Comparison of ENCODE assay signal across 1 cellular context in genomic region chr13:75302031-75302430, GRCh38.
TF ChIP-seq lines count a peak whose summit lies in the region.

No MANE protein-coding gene starts in this region.

TF ChIP-seq in HepG2, 621 proteins besides CTCF, POLR2A, EP300 and RAD21 (continued from another document and continues in another):
- TF ChIP-seq ARID4A (CRISPR knock-in tag; IDR thresholded peaks at IDR 0.05; ENCODE audit: borderline replicate concordance) (peak; percentile 18; the same call in 1 of the 2 replicates), THAP11 (CRISPR knock-in tag; IDR thresholded peaks at IDR 0.05) (no peak), HMG20A (CRISPR knock-in tag; IDR thresholded peaks at IDR 0.05; ENCODE audit: borderline replicate concordance) (peak; percentile 48; the same call in 1 of the 2 replicates), ZNF766 (CRISPR knock-in tag; IDR thresholded peaks at IDR 0.05; ENCODE audit: borderline replicate concordance) (no peak), ARNTL (CRISPR knock-in tag; IDR thresholded peaks at IDR 0.05) (0 out of 2 replicates have a peak, but pooled peaks have one; percentile 34), ZBTB10 (CRISPR knock-in tag; IDR thresholded peaks at IDR 0.05; ENCODE audit: borderline replicate concordance) (no peak), ZNF816 (CRISPR knock-in tag; IDR thresholded peaks at IDR 0.05; ENCODE audit: borderline replicate concordance) (no peak), GATAD2A (CRISPR knock-in tag; IDR thresholded peaks at IDR 0.05) (peak; percentile 74), SUZ12 (IDR thresholded peaks at IDR 0.05; ENCODE audit: low read depth, low read length) (no peak), TRIM24 (CRISPR knock-in tag; IDR thresholded peaks at IDR 0.05) (no peak), ZNF546 (CRISPR knock-in tag; conservative IDR thresholded peaks at IDR 0.05) (no peak), RCOR2 (CRISPR knock-in tag; IDR thresholded peaks at IDR 0.05) (0 out of 2 replicates have a peak, but pooled peaks have one; percentile 31), RFX3 (CRISPR knock-in tag; IDR thresholded peaks at IDR 0.05) (no peak), SMARCC2 (IDR thresholded peaks at IDR 0.05) (no peak), NR2F2 (IDR thresholded peaks at IDR 0.05; ENCODE audit: borderline replicate concordance, low read depth) (no peak), POGZ (CRISPR knock-in tag; IDR thresholded peaks at IDR 0.05) (no peak), ZNF124 (CRISPR knock-in tag; IDR thresholded peaks at IDR 0.05) (no peak), CBX5 (CRISPR knock-in tag; IDR thresholded peaks at IDR 0.05; ENCODE audit: borderline replicate concordance) (no peak), HHEX (CRISPR knock-in tag; IDR thresholded peaks at IDR 0.05) (no peak), SNAPC2 (CRISPR knock-in tag; IDR thresholded peaks at IDR 0.05) (no peak), FOXK1 (CRISPR knock-in tag; IDR thresholded peaks at IDR 0.05; ENCODE audit: borderline replicate concordance, low read depth) (peak; percentile 17; the same call in 1 of the 2 replicates), TBX2 (CRISPR knock-in tag; IDR thresholded peaks at IDR 0.05; ENCODE audit: borderline replicate concordance) (peak; percentile 23; the same call in 1 of the 2 replicates), ZNF713 (CRISPR knock-in tag; IDR thresholded peaks at IDR 0.05) (no peak), ZNF784 (CRISPR knock-in tag; IDR thresholded peaks at IDR 0.05; ENCODE audit: borderline replicate concordance) (no peak), RXRA (CRISPR knock-in tag; IDR thresholded peaks at IDR 0.05) (no peak), FOXA1 (IDR thresholded peaks at IDR 0.05) (no peak), FOXA1 (CRISPR knock-in tag; IDR thresholded peaks at IDR 0.05) (peak; percentile 56), ZFAT (CRISPR knock-in tag; conservative IDR thresholded peaks at IDR 0.05) (no peak), MED1 (CRISPR knock-in tag; IDR thresholded peaks at IDR 0.05) (peak; percentile 46; the same call in 1 of the 2 replicates), ZFYVE20 (CRISPR knock-in tag; IDR thresholded peaks at IDR 0.05; ENCODE audit: borderline replicate concordance, low read depth) (no peak), USF2 (IDR thresholded peaks at IDR 0.05; ENCODE audit: low read depth, low read length) (no peak), USF2 (CRISPR knock-in tag; IDR thresholded peaks at IDR 0.05; ENCODE audit: borderline replicate concordance) (no peak), TMF1 (CRISPR knock-in tag; IDR thresholded peaks at IDR 0.05; ENCODE audit: low read depth) (no peak)
- TF ChIP-seq, protein P1, sequence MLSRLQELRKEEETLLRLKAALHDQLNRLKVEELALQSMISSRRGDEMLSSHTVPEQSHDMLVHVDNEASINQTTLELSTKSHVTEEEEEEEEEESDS (CRISPR knock-in tag; IDR thresholded peaks at IDR 0.05; ENCODE audit: borderline replicate concordance): no peak
- TF ChIP-seq, protein P2, sequence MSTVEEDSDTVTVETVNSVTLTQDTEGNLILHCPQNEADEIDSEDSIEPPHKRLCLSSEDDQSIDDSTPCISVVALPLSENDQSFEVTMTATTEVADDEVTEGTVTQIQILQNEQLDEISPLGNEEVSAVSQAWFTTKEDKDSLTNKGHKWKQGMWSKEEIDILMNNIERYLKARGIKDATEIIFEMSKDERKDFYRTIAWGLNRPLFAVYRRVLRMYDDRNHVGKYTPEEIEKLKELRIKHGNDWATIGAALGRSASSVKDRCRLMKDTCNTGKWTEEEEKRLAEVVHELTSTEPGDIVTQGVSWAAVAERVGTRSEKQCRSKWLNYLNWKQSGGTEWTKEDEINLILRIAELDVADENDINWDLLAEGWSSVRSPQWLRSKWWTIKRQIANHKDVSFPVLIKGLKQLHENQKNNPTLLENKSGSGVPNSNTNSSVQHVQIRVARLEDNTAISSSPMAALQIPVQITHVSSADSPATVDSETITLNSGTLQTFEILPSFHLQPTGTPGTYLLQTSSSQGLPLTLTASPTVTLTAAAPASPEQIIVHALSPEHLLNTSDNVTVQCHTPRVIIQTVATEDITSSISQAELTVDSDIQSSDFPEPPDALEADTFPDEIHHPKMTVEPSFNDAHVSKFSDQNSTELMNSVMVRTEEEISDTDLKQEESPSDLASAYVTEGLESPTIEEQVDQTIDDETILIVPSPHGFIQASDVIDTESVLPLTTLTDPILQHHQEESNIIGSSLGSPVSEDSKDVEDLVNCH (CRISPR knock-in tag; IDR thresholded peaks at IDR 0.05): no peak
- TF ChIP-seq, protein P3, sequence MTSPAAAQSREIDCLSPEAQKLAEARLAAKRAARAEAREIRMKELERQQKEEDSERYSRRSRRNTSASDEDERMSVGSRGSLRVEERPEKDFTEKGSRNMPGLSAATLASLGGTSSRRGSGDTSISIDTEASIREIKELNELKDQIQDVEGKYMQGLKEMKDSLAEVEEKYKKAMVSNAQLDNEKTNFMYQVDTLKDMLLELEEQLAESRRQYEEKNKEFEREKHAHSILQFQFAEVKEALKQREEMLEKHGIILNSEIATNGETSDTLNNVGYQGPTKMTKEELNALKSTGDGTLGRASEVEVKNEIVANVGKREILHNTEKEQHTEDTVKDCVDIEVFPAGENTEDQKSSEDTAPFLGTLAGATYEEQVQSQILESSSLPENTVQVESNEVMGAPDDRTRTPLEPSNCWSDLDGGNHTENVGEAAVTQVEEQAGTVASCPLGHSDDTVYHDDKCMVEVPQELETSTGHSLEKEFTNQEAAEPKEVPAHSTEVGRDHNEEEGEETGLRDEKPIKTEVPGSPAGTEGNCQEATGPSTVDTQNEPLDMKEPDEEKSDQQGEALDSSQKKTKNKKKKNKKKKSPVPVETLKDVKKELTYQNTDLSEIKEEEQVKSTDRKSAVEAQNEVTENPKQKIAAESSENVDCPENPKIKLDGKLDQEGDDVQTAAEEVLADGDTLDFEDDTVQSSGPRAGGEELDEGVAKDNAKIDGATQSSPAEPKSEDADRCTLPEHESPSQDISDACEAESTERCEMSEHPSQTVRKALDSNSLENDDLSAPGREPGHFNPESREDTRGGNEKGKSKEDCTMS (CRISPR knock-in tag; conservative IDR thresholded peaks at IDR 0.05): no peak
- TF ChIP-seq, protein P4, sequence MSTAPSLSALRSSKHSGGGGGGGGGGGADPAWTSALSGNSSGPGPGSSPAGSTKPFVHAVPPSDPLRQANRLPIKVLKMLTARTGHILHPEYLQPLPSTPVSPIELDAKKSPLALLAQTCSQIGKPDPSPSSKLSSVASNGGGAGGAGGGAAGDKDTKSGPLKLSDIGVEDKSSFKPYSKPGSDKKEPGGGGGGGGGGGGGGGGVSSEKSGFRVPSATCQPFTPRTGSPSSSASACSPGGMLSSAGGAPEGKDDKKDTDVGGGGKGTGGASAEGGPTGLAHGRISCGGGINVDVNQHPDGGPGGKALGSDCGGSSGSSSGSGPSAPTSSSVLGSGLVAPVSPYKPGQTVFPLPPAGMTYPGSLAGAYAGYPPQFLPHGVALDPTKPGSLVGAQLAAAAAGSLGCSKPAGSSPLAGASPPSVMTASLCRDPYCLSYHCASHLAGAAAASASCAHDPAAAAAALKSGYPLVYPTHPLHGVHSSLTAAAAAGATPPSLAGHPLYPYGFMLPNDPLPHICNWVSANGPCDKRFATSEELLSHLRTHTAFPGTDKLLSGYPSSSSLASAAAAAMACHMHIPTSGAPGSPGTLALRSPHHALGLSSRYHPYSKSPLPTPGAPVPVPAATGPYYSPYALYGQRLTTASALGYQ (CRISPR knock-in tag; IDR thresholded peaks at IDR 0.05): peak; percentile 65; the same call in 1 of the 2 replicates
- TF ChIP-seq, protein P5, sequence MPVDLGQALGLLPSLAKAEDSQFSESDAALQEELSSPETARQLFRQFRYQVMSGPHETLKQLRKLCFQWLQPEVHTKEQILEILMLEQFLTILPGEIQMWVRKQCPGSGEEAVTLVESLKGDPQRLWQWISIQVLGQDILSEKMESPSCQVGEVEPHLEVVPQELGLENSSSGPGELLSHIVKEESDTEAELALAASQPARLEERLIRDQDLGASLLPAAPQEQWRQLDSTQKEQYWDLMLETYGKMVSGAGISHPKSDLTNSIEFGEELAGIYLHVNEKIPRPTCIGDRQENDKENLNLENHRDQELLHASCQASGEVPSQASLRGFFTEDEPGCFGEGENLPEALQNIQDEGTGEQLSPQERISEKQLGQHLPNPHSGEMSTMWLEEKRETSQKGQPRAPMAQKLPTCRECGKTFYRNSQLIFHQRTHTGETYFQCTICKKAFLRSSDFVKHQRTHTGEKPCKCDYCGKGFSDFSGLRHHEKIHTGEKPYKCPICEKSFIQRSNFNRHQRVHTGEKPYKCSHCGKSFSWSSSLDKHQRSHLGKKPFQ (CRISPR knock-in tag; IDR thresholded peaks at IDR 0.05; ENCODE audit: insufficient replicate concordance): no peak
- TF ChIP-seq, protein P6, sequence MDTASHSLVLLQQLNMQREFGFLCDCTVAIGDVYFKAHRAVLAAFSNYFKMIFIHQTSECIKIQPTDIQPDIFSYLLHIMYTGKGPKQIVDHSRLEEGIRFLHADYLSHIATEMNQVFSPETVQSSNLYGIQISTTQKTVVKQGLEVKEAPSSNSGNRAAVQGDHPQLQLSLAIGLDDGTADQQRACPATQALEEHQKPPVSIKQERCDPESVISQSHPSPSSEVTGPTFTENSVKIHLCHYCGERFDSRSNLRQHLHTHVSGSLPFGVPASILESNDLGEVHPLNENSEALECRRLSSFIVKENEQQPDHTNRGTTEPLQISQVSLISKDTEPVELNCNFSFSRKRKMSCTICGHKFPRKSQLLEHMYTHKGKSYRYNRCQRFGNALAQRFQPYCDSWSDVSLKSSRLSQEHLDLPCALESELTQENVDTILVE (CRISPR knock-in tag; IDR thresholded peaks at IDR 0.05): no peak
- TF ChIP-seq, protein P7, sequence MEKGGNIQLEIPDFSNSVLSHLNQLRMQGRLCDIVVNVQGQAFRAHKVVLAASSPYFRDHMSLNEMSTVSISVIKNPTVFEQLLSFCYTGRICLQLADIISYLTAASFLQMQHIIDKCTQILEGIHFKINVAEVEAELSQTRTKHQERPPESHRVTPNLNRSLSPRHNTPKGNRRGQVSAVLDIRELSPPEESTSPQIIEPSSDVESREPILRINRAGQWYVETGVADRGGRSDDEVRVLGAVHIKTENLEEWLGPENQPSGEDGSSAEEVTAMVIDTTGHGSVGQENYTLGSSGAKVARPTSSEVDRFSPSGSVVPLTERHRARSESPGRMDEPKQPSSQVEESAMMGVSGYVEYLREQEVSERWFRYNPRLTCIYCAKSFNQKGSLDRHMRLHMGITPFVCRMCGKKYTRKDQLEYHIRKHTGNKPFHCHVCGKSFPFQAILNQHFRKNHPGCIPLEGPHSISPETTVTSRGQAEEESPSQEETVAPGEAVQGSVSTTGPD (CRISPR knock-in tag; IDR thresholded peaks at IDR 0.05): no peak
